ENCODE assay signal across 1 cellular context in the genomic region with DNA sequence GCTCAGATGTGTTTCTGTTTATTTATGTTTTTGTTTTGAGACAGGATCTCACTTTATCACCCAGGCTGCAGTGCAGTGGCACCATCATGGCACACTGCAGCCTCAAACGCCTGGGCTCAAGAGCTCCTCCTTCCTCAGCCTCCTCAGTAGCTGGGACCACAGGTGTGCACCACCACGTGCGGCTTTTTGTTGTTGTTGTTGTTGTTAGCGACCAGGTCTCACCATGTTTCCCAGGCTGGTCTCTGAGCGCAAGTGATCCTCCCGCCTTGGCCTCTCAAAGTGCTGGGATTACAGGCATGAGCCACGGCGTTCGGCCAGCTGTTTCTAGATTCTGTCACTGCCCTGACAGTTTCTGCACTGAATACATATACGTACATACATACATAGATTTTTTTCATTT.
A peak's percentile ranks its signal among the peaks of the same experiment; 100 is the strongest.
TF ChIP-seq lines count a peak whose summit lies in the region.

No MANE protein-coding gene starts in this region.

TF ChIP-seq in K562, 482 proteins besides CTCF, POLR2A, EP300 and RAD21:
- TF ChIP-seq MNT (conservative IDR thresholded peaks at IDR 0.05) = 0 out of 4 replicates have a peak, but pooled peaks of 1 of the 2 experiments have one; percentile 22
